Comparison of ENCODE assay signal across 10 cellular contexts in genomic region chr1:235129774-235130570, GRCh38. TPM values are rescaled to one million over a fixed set of nuclear protein-coding genes. Genes with fewer than 3 reads are reported as not detected.
A peak's percentile ranks its signal among the peaks of the same experiment; 100 is the strongest.
DNase-seq lines count a peak whose midpoint lies in the region; ATAC-seq and TF ChIP-seq lines count a peak whose summit lies in the region.
"Had no signal": no experiment of that assay in that cellular context is flagged by ENCODE, and none has a peak within 500 bp of the region (broad histone marks: within the 10 kb centered on the region; RNA-seq: fewer than 3 reads in every experiment).

No MANE protein-coding gene starts in this region.

- no peaks in the 10 kb centered on the region for H3K27me3 Mint-ChIP-seq in CD8-positive, alpha-beta memory T cell
- no peaks in the 10 kb centered on the region for H3K27me3 Mint-ChIP-seq in activated naive CD8-positive, alpha-beta T cell
- H3K27me3 Mint-ChIP-seq in naive thymus-derived CD8-positive, alpha-beta T cell, result no peaks in the 10 kb centered on the region

- H3K4me3 Mint-ChIP-seq in CD8-positive, alpha-beta memory T cell, result peak overlapping the region; percentile 36 to 99 (median 76)
- peak overlapping the region; percentile 59 for H3K4me3 Mint-ChIP-seq in activated naive CD8-positive, alpha-beta T cell
- peak overlapping the region in 9 of 10 donors; percentile 46 to 98 (median 93) for H3K4me3 Mint-ChIP-seq in naive thymus-derived CD8-positive, alpha-beta T cell

- H3K27ac ChIP-seq in CD8-positive, alpha-beta memory T cell (ENCODE audit: low read depth, low read length), result no peak overlapping the region
- H3K27ac ChIP-seq in HUES48 (ENCODE audit: low read depth, low read length), result peak overlapping the region; percentile 70

- no peak overlapping the region for H3K4me3 ChIP-seq in CD8-positive, alpha-beta memory T cell (ENCODE audit: low read length)
- H3K4me3 ChIP-seq in HUES48 (ENCODE audit: low read depth, low read length), result no peak overlapping the region

- peak overlapping the region; percentile 65 to 98 (median 95) for H3K27ac Mint-ChIP-seq in CD8-positive, alpha-beta memory T cell
- peak overlapping the region; percentile 97 for H3K27ac Mint-ChIP-seq in activated naive CD8-positive, alpha-beta T cell
- H3K27ac Mint-ChIP-seq in naive thymus-derived CD8-positive, alpha-beta T cell, result peak overlapping the region; percentile 75 to 99 (median 97)

- H3K36me3 Mint-ChIP-seq in CD8-positive, alpha-beta memory T cell, result peaks cover 0 to 55% (median 0%) of the 10 kb centered on the region in 3 donors
- H3K36me3 Mint-ChIP-seq in activated naive CD8-positive, alpha-beta T cell, result peaks cover 14% of the 10 kb centered on the region
- peaks cover 0 to 49% (median 5%) of the 10 kb centered on the region in 3 donors for H3K36me3 Mint-ChIP-seq in naive thymus-derived CD8-positive, alpha-beta T cell

- CTCF ChIA-PET in CD8-positive, alpha-beta memory T cell (lab: Charles Lee), result no interaction called here

- H3K27me3 ChIP-seq in CD8-positive, alpha-beta memory T cell (ENCODE audit: insufficient read depth, low read length, poor library complexity, severe bottlenecking), result no peaks in the 10 kb centered on the region
- no peaks in the 10 kb centered on the region for H3K27me3 ChIP-seq in HUES48 (ENCODE audit: control insufficient read depth, insufficient read depth, low read length)

- peaks cover 7% of the 10 kb centered on the region for H3K36me3 ChIP-seq in CD8-positive, alpha-beta memory T cell (ENCODE audit: insufficient read depth, low read length)
- H3K36me3 ChIP-seq in HUES48 (ENCODE audit: control insufficient read depth, insufficient read depth, low read length), result peaks cover 43% of the 10 kb centered on the region
- H3K36me3 ChIP-seq: thoracic aorta had no signal

- peaks cover 27% of the 10 kb centered on the region for H3K4me1 ChIP-seq in CD8-positive, alpha-beta memory T cell (ENCODE audit: insufficient read depth, low read length)
- peaks cover 5% of the 10 kb centered on the region for H3K4me1 ChIP-seq in HUES48 (ENCODE audit: control insufficient read depth, insufficient read depth, low read length)

- H3K9ac ChIP-seq in HUES48 (ENCODE audit: low read depth, low read length), result no peak overlapping the region

- peaks cover 29 to 35% (median 32%) of the 10 kb centered on the region in 3 donors for H3K4me1 Mint-ChIP-seq in CD8-positive, alpha-beta memory T cell
- H3K4me1 Mint-ChIP-seq in activated naive CD8-positive, alpha-beta T cell (ENCODE audit: low read depth), result peaks cover 30% of the 10 kb centered on the region
- peaks cover 10 to 39% (median 35%) of the 10 kb centered on the region in 4 donors for H3K4me1 Mint-ChIP-seq in naive thymus-derived CD8-positive, alpha-beta T cell

- no peak for DNase-seq in CD8-positive, alpha-beta memory T cell
- DNase-seq in naive thymus-derived CD8-positive, alpha-beta T cell, result no peak
- DNase-seq in NCI-H524 (lab: John Stamatoyannopoulos, UW) (no peak), GM13976 (ENCODE audit: low spot score) (no peak), omental fat pad (ENCODE audit: low spot score) (no peak)
- DNase-seq: NCI-H146, SW 1271 had no signal

- H3K9me3 Mint-ChIP-seq in CD8-positive, alpha-beta memory T cell, result no peaks in the 10 kb centered on the region
- no peaks in the 10 kb centered on the region for H3K9me3 Mint-ChIP-seq in activated naive CD8-positive, alpha-beta T cell (ENCODE audit: low read depth)
- H3K9me3 Mint-ChIP-seq in naive thymus-derived CD8-positive, alpha-beta T cell, result no peaks in the 10 kb centered on the region

- POLR2A ChIA-PET in CD8-positive, alpha-beta memory T cell (lab: Charles Lee), result interaction anchor here (0.7 kb wide), 1 partner anchor 287 kb away, joined by 12 read pairs; no protein-coding TSS in a partner anchor
- POLR2A ChIA-PET in naive thymus-derived CD8-positive, alpha-beta T cell (lab: Charles Lee), result interaction anchor here (0.6 to 2.5 kb wide), 9 partner anchors 9 to 841 kb away, joined by 3 to 14 read pairs (median 4); partner anchors contain the start of genes ARID4B, GGPS1 and RBM34

- TF ChIP-seq CTCF in GM13976 (IDR thresholded peaks at IDR 0.05; ENCODE audit: borderline replicate concordance, control extremely low read depth, extremely low read depth, insufficient read depth, missing control alignments) (no peak), omental fat pad (IDR thresholded peaks at IDR 0.05) (no peak)

- in situ Hi-C loops in GM13976 (cut with MboI; ENCODE audit: low sequenced_read_pairs, unreplicated experiment), result no loop called here

- no peak for ATAC-seq in naive thymus-derived CD8-positive, alpha-beta T cell
- no peak for ATAC-seq in omental fat pad (ENCODE audit: low FRiP score)

- H3K9me3 ChIP-seq in CD8-positive, alpha-beta memory T cell (ENCODE audit: low read length), result no peaks in the 10 kb centered on the region
- H3K9me3 ChIP-seq in HUES48 (ENCODE audit: control insufficient read depth, insufficient read depth, low read length), result no peaks in the 10 kb centered on the region
- H3K9me3 ChIP-seq: thoracic aorta had no signal

RNA-seq across cellular contexts. Expression of gene TOMM20, which starts 1.3 kb away (rescaled TPM):
- total RNA-seq in CD8-positive, alpha-beta memory T cell, result 100 to 1,000 TPM; 108 to 115 TPM
- polyA plus RNA-seq in CD8-positive, alpha-beta memory T cell, result 59.8 TPM
- 100 to 1,000 TPM; 104 to 111 TPM for total RNA-seq in naive thymus-derived CD8-positive, alpha-beta T cell
- polyA plus RNA-seq in naive thymus-derived CD8-positive, alpha-beta T cell, result 10 to 100 TPM; 56.6 to 67.0 (median 60.7) TPM
- total RNA-seq in omental fat pad, result 10 to 100 TPM; 73.6 to 91.7 (median 83.0) TPM

RNA-seq across cellular contexts. Expression of gene RBM34, which starts 31.1 kb away (rescaled TPM):
- total RNA-seq in CD8-positive, alpha-beta memory T cell, result 100 to 1,000 TPM; 121 to 130 TPM
- polyA plus RNA-seq in CD8-positive, alpha-beta memory T cell, result 78.6 TPM
- 100 to 1,000 TPM; 145 to 164 TPM for total RNA-seq in naive thymus-derived CD8-positive, alpha-beta T cell
- 10 to 100 TPM; 66.1 to 92.1 (median 70.4) TPM for polyA plus RNA-seq in naive thymus-derived CD8-positive, alpha-beta T cell
- total RNA-seq in omental fat pad, result 10 to 100 TPM; 34.0 to 39.3 (median 36.5) TPM
